Comparison of ENCODE assay signal across 2 cellular contexts in the genomic region with DNA sequence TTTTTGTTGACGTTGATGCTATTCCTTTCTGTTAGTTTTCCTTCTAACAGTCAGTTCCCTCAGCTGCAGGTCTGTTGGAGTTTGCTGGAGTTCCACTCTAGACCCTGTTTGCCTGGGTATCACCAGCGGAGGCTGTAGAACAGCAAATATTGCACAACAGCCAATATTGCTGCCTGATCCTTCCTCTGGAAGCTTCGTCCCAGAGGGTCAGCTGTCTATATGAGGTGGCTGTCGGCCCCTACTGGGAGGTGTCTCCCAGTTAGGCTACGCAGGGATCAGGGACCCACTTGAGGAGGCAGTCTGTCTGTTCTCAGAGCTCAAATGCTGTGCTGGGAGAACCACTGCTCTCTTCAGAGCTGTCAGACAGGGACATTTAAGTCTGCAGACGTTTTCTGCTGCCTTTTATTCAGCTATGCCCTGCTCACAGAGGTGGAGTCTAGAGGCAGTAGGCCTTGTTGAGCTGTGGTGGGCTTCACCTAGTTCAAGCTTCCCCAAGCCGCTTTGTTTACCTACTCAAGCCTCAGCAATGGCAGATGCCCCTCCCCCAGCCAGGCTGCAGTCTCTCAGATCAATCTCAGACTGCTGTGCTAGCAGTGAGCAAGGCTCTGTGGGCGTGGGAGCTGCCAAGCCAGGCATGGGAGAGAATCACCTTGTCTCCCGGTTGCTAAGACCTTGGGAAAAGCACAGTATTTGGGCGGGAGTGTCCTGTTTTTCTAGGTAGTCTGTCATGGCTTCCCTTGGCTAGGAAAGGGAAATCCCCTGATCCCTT.
TF ChIP-seq lines count a peak whose summit lies in the region.
"Not testable (repeated sequence)": the region's sequence is repeated elsewhere in the genome, so short reads cannot be mapped to it uniquely, and the experiment has no call there.

No MANE protein-coding gene starts in this region.

TF ChIP-seq in IMR-90, 13 proteins besides CTCF, POLR2A, EP300 and RAD21:
- 0 out of 2 replicates have a peak, but pooled peaks have one; percentile 3 for TF ChIP-seq CEBPB (IDR thresholded peaks at IDR 0.05; ENCODE audit: low read depth, low read length)

TF ChIP-seq in HepG2, 621 proteins besides CTCF, POLR2A, EP300 and RAD21 (continues in another document):
- TF ChIP-seq, protein P1, sequence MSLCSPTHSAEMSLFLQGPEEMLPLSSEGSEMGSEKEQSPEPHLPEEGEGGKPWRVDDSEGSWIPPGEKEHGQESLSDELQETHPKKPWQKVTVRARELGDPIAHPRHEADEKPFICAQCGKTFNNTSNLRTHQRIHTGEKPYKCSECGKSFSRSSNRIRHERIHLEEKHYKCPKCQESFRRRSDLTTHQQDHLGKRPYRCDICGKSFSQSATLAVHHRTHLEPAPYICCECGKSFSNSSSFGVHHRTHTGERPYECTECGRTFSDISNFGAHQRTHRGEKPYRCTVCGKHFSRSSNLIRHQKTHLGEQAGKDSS (CRISPR knock-in tag; IDR thresholded peaks at IDR 0.05; ENCODE audit: borderline replicate concordance, low read depth) = 0 out of 2 replicates have a peak, but pooled peaks have one; percentile 22
- TF ChIP-seq SOX6, FOXP1 (IDR thresholded peaks at IDR 0.05): not testable (repeated sequence)
- TF ChIP-seq SOX6 (CRISPR knock-in tag; IDR thresholded peaks at IDR 0.05) = peak; percentile 83
- peak; percentile 70; the same call in 1 of the 2 replicates for TF ChIP-seq ZNF772 (CRISPR knock-in tag; IDR thresholded peaks at IDR 0.05)
- TF ChIP-seq ZSCAN9 (CRISPR knock-in tag; IDR thresholded peaks at IDR 0.05; ENCODE audit: borderline replicate concordance) = 0 out of 2 replicates have a peak, but pooled peaks have one; percentile 1
- peak; percentile 90 for TF ChIP-seq CEBPB (IDR thresholded peaks at IDR 0.05; ENCODE audit: borderline replicate concordance, low read depth, low read length)
- TF ChIP-seq, protein P2, sequence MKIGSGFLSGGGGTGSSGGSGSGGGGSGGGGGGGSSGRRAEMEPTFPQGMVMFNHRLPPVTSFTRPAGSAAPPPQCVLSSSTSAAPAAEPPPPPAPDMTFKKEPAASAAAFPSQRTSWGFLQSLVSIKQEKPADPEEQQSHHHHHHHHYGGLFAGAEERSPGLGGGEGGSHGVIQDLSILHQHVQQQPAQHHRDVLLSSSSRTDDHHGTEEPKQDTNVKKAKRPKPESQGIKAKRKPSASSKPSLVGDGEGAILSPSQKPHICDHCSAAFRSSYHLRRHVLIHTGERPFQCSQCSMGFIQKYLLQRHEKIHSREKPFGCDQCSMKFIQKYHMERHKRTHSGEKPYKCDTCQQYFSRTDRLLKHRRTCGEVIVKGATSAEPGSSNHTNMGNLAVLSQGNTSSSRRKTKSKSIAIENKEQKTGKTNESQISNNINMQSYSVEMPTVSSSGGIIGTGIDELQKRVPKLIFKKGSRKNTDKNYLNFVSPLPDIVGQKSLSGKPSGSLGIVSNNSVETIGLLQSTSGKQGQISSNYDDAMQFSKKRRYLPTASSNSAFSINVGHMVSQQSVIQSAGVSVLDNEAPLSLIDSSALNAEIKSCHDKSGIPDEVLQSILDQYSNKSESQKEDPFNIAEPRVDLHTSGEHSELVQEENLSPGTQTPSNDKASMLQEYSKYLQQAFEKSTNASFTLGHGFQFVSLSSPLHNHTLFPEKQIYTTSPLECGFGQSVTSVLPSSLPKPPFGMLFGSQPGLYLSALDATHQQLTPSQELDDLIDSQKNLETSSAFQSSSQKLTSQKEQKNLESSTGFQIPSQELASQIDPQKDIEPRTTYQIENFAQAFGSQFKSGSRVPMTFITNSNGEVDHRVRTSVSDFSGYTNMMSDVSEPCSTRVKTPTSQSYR (CRISPR knock-in tag; IDR thresholded peaks at IDR 0.05; ENCODE audit: borderline replicate concordance) = peak; percentile 55; the same call in 1 of the 2 replicates
- TF ChIP-seq HOXA3 (CRISPR knock-in tag; IDR thresholded peaks at IDR 0.05) = peak; percentile 70
- TF ChIP-seq, protein P3, sequence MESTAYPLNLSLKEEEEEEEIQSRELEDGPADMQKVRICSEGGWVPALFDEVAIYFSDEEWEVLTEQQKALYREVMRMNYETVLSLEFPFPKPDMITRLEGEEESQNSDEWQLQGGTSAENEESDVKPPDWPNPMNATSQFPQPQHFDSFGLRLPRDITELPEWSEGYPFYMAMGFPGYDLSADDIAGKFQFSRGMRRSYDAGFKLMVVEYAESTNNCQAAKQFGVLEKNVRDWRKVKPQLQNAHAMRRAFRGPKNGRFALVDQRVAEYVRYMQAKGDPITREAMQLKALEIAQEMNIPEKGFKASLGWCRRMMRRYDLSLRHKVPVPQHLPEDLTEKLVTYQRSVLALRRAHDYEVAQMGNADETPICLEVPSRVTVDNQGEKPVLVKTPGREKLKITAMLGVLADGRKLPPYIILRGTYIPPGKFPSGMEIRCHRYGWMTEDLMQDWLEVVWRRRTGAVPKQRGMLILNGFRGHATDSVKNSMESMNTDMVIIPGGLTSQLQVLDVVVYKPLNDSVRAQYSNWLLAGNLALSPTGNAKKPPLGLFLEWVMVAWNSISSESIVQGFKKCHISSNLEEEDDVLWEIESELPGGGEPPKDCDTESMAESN (CRISPR knock-in tag; conservative IDR thresholded peaks at IDR 0.05) = peak; percentile 68; the same call in 1 of the 2 replicates
- TF ChIP-seq YEATS4 (CRISPR knock-in tag; IDR thresholded peaks at IDR 0.05; ENCODE audit: borderline replicate concordance) = peak; percentile 54
- peak; percentile 71; the same call in 1 of the 2 replicates for TF ChIP-seq FOXC1 (CRISPR knock-in tag; IDR thresholded peaks at IDR 0.05; ENCODE audit: borderline replicate concordance)
- TF ChIP-seq ZBTB7B (CRISPR knock-in tag; IDR thresholded peaks at IDR 0.05) = peak; percentile 86
- 0 out of 2 replicates have a peak, but pooled peaks have one; percentile 70 for TF ChIP-seq ZNF256 (CRISPR knock-in tag; conservative IDR thresholded peaks at IDR 0.05)
- peak; percentile 83; the same call in 1 of the 2 replicates for TF ChIP-seq KMT2A (CRISPR knock-in tag; IDR thresholded peaks at IDR 0.05)
- TF ChIP-seq, protein P4, sequence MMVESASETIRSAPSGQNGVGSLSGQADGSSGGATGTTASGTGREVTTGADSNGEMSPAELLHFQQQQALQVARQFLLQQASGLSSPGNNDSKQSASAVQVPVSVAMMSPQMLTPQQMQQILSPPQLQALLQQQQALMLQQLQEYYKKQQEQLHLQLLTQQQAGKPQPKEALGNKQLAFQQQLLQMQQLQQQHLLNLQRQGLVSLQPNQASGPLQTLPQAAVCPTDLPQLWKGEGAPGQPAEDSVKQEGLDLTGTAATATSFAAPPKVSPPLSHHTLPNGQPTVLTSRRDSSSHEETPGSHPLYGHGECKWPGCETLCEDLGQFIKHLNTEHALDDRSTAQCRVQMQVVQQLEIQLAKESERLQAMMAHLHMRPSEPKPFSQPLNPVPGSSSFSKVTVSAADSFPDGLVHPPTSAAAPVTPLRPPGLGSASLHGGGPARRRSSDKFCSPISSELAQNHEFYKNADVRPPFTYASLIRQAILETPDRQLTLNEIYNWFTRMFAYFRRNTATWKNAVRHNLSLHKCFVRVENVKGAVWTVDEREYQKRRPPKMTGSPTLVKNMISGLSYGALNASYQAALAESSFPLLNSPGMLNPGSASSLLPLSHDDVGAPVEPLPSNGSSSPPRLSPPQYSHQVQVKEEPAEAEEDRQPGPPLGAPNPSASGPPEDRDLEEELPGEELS (CRISPR knock-in tag; IDR thresholded peaks at IDR 0.05) = peak; percentile 73
- TF ChIP-seq GABPB1 (CRISPR knock-in tag; IDR thresholded peaks at IDR 0.05) = 0 out of 2 replicates have a peak, but pooled peaks have one; percentile 35
- TF ChIP-seq ZNF12 (CRISPR knock-in tag; IDR thresholded peaks at IDR 0.05) = peak; percentile 63; the same call in 1 of the 2 replicates
- peak; percentile 99 for TF ChIP-seq CEBPG (CRISPR knock-in tag; IDR thresholded peaks at IDR 0.05)
- peak; percentile 52; the same call in 1 of the 2 replicates for TF ChIP-seq ZNF121 (CRISPR knock-in tag; IDR thresholded peaks at IDR 0.05)
- TF ChIP-seq ZNF331 (CRISPR knock-in tag; IDR thresholded peaks at IDR 0.05) = peak; percentile 78
- peak; percentile 42 for TF ChIP-seq CBX1 (IDR thresholded peaks at IDR 0.05; ENCODE audit: low read depth)
- peak; percentile 47; the same call in 1 of the 2 replicates for TF ChIP-seq KDM1A (CRISPR knock-in tag; IDR thresholded peaks at IDR 0.05)
- 0 out of 2 replicates have a peak, but pooled peaks have one; percentile 31 for TF ChIP-seq ZNF629 (CRISPR knock-in tag; conservative IDR thresholded peaks at IDR 0.05)
- TF ChIP-seq TBX2 (CRISPR knock-in tag; IDR thresholded peaks at IDR 0.05; ENCODE audit: borderline replicate concordance) = peak; percentile 68; the same call in 1 of the 2 replicates
- TF ChIP-seq, protein P5, sequence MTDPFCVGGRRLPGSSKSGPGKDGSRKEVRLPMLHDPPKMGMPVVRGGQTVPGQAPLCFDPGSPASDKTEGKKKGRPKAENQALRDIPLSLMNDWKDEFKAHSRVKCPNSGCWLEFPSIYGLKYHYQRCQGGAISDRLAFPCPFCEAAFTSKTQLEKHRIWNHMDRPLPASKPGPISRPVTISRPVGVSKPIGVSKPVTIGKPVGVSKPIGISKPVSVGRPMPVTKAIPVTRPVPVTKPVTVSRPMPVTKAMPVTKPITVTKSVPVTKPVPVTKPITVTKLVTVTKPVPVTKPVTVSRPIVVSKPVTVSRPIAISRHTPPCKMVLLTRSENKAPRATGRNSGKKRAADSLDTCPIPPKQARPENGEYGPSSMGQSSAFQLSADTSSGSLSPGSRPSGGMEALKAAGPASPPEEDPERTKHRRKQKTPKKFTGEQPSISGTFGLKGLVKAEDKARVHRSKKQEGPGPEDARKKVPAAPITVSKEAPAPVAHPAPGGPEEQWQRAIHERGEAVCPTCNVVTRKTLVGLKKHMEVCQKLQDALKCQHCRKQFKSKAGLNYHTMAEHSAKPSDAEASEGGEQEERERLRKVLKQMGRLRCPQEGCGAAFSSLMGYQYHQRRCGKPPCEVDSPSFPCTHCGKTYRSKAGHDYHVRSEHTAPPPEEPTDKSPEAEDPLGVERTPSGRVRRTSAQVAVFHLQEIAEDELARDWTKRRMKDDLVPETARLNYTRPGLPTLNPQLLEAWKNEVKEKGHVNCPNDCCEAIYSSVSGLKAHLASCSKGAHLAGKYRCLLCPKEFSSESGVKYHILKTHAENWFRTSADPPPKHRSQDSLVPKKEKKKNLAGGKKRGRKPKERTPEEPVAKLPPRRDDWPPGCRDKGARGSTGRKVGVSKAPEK (CRISPR knock-in tag; IDR thresholded peaks at IDR 0.05; ENCODE audit: borderline replicate concordance) = 0 out of 2 replicates have a peak, but pooled peaks have one; percentile 41
- TF ChIP-seq SPEN (CRISPR knock-in tag; IDR thresholded peaks at IDR 0.05; ENCODE audit: low read depth) = peak; percentile 13; the same call in 1 of the 2 replicates
- 0 out of 2 replicates have a peak, but pooled peaks have one; percentile 26 for TF ChIP-seq SIX4 (CRISPR knock-in tag; IDR thresholded peaks at IDR 0.05)
- TF ChIP-seq ARNT2 (CRISPR knock-in tag; IDR thresholded peaks at IDR 0.05; ENCODE audit: low read depth) = 0 out of 2 replicates have a peak, but pooled peaks have one; percentile 24
- peak; percentile 55; the same call in 1 of the 2 replicates for TF ChIP-seq JUND (CRISPR knock-in tag; IDR thresholded peaks at IDR 0.05)
- TF ChIP-seq FOXP1 (CRISPR knock-in tag; IDR thresholded peaks at IDR 0.05) = peak; percentile 50; the same call in 1 of the 2 replicates
- TF ChIP-seq ZNF788 (CRISPR knock-in tag; IDR thresholded peaks at IDR 0.05; ENCODE audit: borderline replicate concordance) = peak; percentile 75; the same call in 1 of the 2 replicates
- 0 out of 2 replicates have a peak, but pooled peaks have one; percentile 29 for TF ChIP-seq GATAD1 (CRISPR knock-in tag; IDR thresholded peaks at IDR 0.05)
- TF ChIP-seq ZNF709 (CRISPR knock-in tag; IDR thresholded peaks at IDR 0.05) = 0 out of 2 replicates have a peak, but pooled peaks have one; percentile 42
- TF ChIP-seq KDM3A (CRISPR knock-in tag; IDR thresholded peaks at IDR 0.05; ENCODE audit: low read depth) = 0 out of 2 replicates have a peak, but pooled peaks have one; percentile 59
- TF ChIP-seq, protein P6, sequence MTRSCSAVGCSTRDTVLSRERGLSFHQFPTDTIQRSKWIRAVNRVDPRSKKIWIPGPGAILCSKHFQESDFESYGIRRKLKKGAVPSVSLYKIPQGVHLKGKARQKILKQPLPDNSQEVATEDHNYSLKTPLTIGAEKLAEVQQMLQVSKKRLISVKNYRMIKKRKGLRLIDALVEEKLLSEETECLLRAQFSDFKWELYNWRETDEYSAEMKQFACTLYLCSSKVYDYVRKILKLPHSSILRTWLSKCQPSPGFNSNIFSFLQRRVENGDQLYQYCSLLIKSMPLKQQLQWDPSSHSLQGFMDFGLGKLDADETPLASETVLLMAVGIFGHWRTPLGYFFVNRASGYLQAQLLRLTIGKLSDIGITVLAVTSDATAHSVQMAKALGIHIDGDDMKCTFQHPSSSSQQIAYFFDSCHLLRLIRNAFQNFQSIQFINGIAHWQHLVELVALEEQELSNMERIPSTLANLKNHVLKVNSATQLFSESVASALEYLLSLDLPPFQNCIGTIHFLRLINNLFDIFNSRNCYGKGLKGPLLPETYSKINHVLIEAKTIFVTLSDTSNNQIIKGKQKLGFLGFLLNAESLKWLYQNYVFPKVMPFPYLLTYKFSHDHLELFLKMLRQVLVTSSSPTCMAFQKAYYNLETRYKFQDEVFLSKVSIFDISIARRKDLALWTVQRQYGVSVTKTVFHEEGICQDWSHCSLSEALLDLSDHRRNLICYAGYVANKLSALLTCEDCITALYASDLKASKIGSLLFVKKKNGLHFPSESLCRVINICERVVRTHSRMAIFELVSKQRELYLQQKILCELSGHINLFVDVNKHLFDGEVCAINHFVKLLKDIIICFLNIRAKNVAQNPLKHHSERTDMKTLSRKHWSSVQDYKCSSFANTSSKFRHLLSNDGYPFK (CRISPR knock-in tag; IDR thresholded peaks at IDR 0.05; ENCODE audit: borderline replicate concordance) = peak; percentile 55; the same call in 1 of the 2 replicates
- TF ChIP-seq SMC3 (IDR thresholded peaks at IDR 0.05; ENCODE audit: low read length) = 0 out of 2 replicates have a peak, but pooled peaks have one; percentile 6
- peak; percentile 81 for TF ChIP-seq ZNF430 (CRISPR knock-in tag; IDR thresholded peaks at IDR 0.05)
- TF ChIP-seq, protein P7, sequence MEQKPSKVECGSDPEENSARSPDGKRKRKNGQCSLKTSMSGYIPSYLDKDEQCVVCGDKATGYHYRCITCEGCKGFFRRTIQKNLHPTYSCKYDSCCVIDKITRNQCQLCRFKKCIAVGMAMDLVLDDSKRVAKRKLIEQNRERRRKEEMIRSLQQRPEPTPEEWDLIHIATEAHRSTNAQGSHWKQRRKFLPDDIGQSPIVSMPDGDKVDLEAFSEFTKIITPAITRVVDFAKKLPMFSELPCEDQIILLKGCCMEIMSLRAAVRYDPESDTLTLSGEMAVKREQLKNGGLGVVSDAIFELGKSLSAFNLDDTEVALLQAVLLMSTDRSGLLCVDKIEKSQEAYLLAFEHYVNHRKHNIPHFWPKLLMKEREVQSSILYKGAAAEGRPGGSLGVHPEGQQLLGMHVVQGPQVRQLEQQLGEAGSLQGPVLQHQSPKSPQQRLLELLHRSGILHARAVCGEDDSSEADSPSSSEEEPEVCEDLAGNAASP (CRISPR knock-in tag; IDR thresholded peaks at IDR 0.05; ENCODE audit: borderline replicate concordance) = peak; percentile 80; the same call in 1 of the 2 replicates
- peak; percentile 22; the same call in 1 of the 2 replicates for TF ChIP-seq SALL2 (CRISPR knock-in tag; IDR thresholded peaks at IDR 0.05)
- peak; percentile 48; the same call in 1 of the 2 replicates for TF ChIP-seq FOSL2 (CRISPR knock-in tag; IDR thresholded peaks at IDR 0.05)
- TF ChIP-seq ZNF264 (CRISPR knock-in tag; IDR thresholded peaks at IDR 0.05) = peak; percentile 73
- peak; percentile 17 for TF ChIP-seq TEAD3 (CRISPR knock-in tag; optimal IDR thresholded peaks at IDR 0.05; ENCODE audit: borderline replicate concordance)
